Comparison of ENCODE assay signal across 18 cellular contexts in genomic region chr1:79441243-79441642, GRCh38.
"Had no signal": no experiment of that assay in that cellular context is flagged by ENCODE, and none has a peak within 500 bp of the region (broad histone marks: within the 10 kb centered on the region; RNA-seq: fewer than 3 reads in every experiment).

No MANE protein-coding gene starts in this region.

- H3K9me3 ChIP-seq: colonic mucosa, left lung, psoas muscle, vagina had no signal

- H3K36me3 ChIP-seq: colonic mucosa, left lung, vagina had no signal

- ATAC-seq: activated CD8-positive, alpha-beta T cell treated with anti-CD3 and anti-CD28 coated beads for 36 hours; left lung; psoas muscle; right cardiac atrium; stimulated activated naive CD8-positive, alpha-beta T cell treated with anti-CD3 and anti-CD28 coated beads, Interleukin-15, amount 100 ng/mL, for 72 hours had no signal

- H3K4me3 ChIP-seq: colonic mucosa, left lung, psoas muscle, skin epidermis, vagina had no signal

- H3K27me3 ChIP-seq: colonic mucosa, left lung, vagina had no signal

- H3K4me1 ChIP-seq: colonic mucosa, left lung, psoas muscle, vagina had no signal

- DNase-seq: activated CD4-positive, alpha-beta T cell treated with anti-CD3 and anti-CD28 coated beads, Interleukin-2, amount 10 ng/mL, durations not matched to agents 24 days and 14 days; activated CD8-positive, alpha-beta T cell treated with anti-CD3 and anti-CD28 coated beads for 36 hours; activated naive CD4-positive, alpha-beta T cell treated with anti-CD3 and anti-CD28 coated beads for 36 hours; activated T-cell treated with anti-CD3 and anti-CD28 coated beads, Interleukin-2, amount 50 U/mL, for 24 hours; caudate nucleus; colonic mucosa; endodermal cell; foreskin melanocyte; left lung; psoas muscle; stimulated activated CD4-positive, alpha-beta T cell treated with anti-CD3 and anti-CD28 coated beads, Interleukin-15, amount 100 ng/mL, for 24 hours; stimulated activated CD4-positive, alpha-beta T cell treated with anti-CD3 and anti-CD28 coated beads, Interleukin-2, amount 100 ng/mL, for 48 hours; stimulated activated naive CD8-positive, alpha-beta T cell treated with anti-CD3 and anti-CD28 coated beads, Interleukin-15, amount 100 ng/mL, for 72 hours; trophoblast cell had no signal

- H3K27ac ChIP-seq: colonic mucosa, epithelial cell of prostate, left lung, psoas muscle, skin epidermis, vagina had no signal
